ENCODE assay signal across 7 cellular contexts in genomic region chrX:106999002-106999975, GRCh38. TPM values are rescaled to one million over a fixed set of nuclear protein-coding genes. Genes with fewer than 3 reads are reported as not detected.
A peak's percentile ranks its signal among the peaks of the same experiment; 100 is the strongest.
DNase-seq lines count a peak whose midpoint lies in the region; ATAC-seq and TF ChIP-seq lines count a peak whose summit lies in the region.

No MANE protein-coding gene starts in this region.

- H3K4me3 ChIP-seq in duodenal mucosa (ENCODE audit: low read depth in 1 of 2, low read length in 2 of 2) (peak overlapping the region; percentile 68 to 70), lower lobe of right lung (peak overlapping the region; percentile 64)

- H3K36me3 ChIP-seq in duodenal mucosa (ENCODE audit: control insufficient read depth in 1 of 2, insufficient read depth in 2 of 2, low read length in 2 of 2) (no peaks in the 10 kb centered on the region), lower lobe of right lung (no peaks in the 10 kb centered on the region)

- DNase-seq in GM13977 (ENCODE audit: low spot score) = peak; percentile 11
- DNase-seq in NCI-H2171 (lab: John Stamatoyannopoulos, UW) = peak; percentile 13
- DNase-seq in activated CD4-positive, alpha-beta T cell treated with anti-CD3 and anti-CD28 coated beads, Interleukin-2, amount 50 U/mL, for 1 hour = peak; percentile 48
- peak; percentile 53 for DNase-seq in lower lobe of right lung
- peak in 2 of 3 experiments; percentile 6 to 25 for DNase-seq in stimulated activated CD4-positive, alpha-beta T cell treated with anti-CD3 and anti-CD28 coated beads, TNF-alpha, amount 100 ng/mL, for 24 hours (ENCODE audit: low read depth in 3 of 3)

- in situ Hi-C loops in GM13977 (cut with MboI; ENCODE audit: low pct_unique_long_range_greater_than_20kb, low sequenced_read_pairs, unreplicated experiment) = no loop called here

- peak; percentile 37 for TF ChIP-seq CTCF in GM13977 (IDR thresholded peaks at IDR 0.05; ENCODE audit: extremely low read depth, insufficient read depth, missing control alignments)
- TF ChIP-seq CTCF in lower lobe of right lung (IDR thresholded peaks at IDR 0.05) = peak; percentile 43

- H3K9me3 ChIP-seq in duodenal mucosa (ENCODE audit: control insufficient read depth in 1 of 2, low read length in 2 of 2) (no peaks in the 10 kb centered on the region), lower lobe of right lung (no peaks in the 10 kb centered on the region)

- H3K27ac ChIP-seq in duodenal mucosa (ENCODE audit: low read depth, low read length) (peak overlapping the region; percentile 20), lower lobe of right lung (peak overlapping the region; percentile 49)

- H3K27me3 ChIP-seq in duodenal mucosa (ENCODE audit: control insufficient read depth in 1 of 2, insufficient read depth in 2 of 2, low read length in 2 of 2) (no peaks in the 10 kb centered on the region), lower lobe of right lung (ENCODE audit: low read depth) (no peaks in the 10 kb centered on the region)

- H3K4me1 ChIP-seq in duodenal mucosa (ENCODE audit: control insufficient read depth in 1 of 2, insufficient read depth in 2 of 2, low read length in 2 of 2) (no peaks in the 10 kb centered on the region), lower lobe of right lung (no peaks in the 10 kb centered on the region)

- H3K9ac ChIP-seq in duodenal mucosa (ENCODE audit: low read depth in 1 of 2, low read length in 2 of 2) = peak overlapping the region; percentile 32 to 39

- intact Hi-C loops in lower lobe of right lung (cut with DNase I) = no loop called here

- peak; percentile 38 for ATAC-seq in HG02870 (IDR thresholded peaks at IDR 0.05; ENCODE audit: unreplicated experiment)
- peak; percentile 74 to 76 for ATAC-seq in lower lobe of right lung

RNA-seq across cellular contexts. Expression of gene MORC4, which starts 0.7 kb away (rescaled TPM):
- total RNA-seq in lower lobe of right lung = 10.8 TPM

Comparison
In these comparisons a context has a peak if more than half of its experiments do, and no peak if none do; other contexts are left out.
1. Peak in every context shown above with its lines: DNase-seq, ATAC-seq, H3K4me3 ChIP-seq and H3K27ac ChIP-seq.